Comparison of ENCODE assay signal across 12 cellular contexts in the genomic region with DNA sequence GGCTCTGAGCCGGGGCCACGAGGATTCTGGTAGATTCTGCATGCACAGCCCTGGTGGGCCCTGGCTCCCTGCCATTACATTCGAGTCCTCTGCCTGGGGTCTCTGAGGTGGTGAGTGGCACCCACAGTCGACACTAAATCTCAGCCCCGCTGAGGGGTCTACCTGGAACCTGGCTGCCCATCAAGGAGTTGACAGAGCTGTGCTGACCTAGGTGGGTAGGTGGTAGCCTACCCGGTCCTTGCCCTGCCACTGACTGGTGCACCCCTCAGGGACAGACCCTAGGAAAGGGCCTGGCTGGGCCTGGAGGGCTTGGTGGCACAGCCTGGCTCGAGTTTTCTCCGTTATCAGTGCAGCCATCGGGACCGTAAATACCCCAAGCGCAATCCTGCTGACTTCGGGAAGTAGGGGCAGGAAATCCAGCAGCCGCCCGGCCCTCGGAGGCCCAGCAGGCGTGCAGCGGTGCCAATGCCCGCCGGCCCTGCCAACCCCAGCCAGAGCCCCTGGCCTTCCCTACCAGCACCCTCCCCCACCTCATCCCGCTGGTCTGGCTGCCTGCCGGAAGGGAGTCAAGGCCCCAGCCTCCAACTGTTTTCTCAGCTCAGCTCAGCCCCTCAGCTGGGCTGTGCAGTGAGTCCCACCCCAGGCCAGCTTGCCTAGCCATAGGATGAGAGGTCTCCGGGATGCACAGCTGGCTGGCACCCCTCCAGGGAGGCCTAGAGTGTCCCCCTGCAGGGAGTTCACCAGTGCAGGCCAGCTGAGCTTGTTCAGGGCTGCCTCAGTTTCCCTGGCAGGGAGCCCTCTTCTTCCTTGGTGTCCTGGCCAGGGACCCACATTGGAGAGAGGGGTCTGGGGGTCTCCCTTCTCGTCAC.
A peak's percentile ranks its signal among the peaks of the same experiment; 100 is the strongest.
DNase-seq lines count a peak whose midpoint lies in the region; ATAC-seq and TF ChIP-seq lines count a peak whose summit lies in the region.
"Had no signal": no experiment of that assay in that cellular context is flagged by ENCODE, and none has a peak within 500 bp of the region (broad histone marks: within the 10 kb centered on the region; RNA-seq: fewer than 3 reads in every experiment).

No MANE protein-coding gene starts in this region.

- POLR2A ChIA-PET in WTC11 (lab: Charles Lee): no interaction called here

- intact Hi-C loops in CD14-positive monocyte (cut with micrococcal nuclease): no loop called here
- intact Hi-C loops in cardiac septum (cut with DNase I): loop anchor here (5.0 kb wide), 1 partner anchor 102 kb away; no protein-coding TSS in a partner anchor

- H3K27me3 Mint-ChIP-seq in CD14-positive monocyte (ENCODE audit: low read depth in 3 of 3) (peaks cover 3 to 19% (median 5%) of the 10 kb centered on the region in 3 donors), WTC11 (ENCODE audit: low read depth) (peaks cover 28% of the 10 kb centered on the region), progenitor cell of endocrine pancreas (no peaks in the 10 kb centered on the region)

- peak; percentile 36 for DNase-seq in CD14-positive monocyte (ENCODE audit: low spot score)
- DNase-seq in WTC11 (ENCODE audit: low spot score): peak; percentile 7
- peak; percentile 75 for DNase-seq in cardiac septum (ENCODE audit: low spot score)
- peak; percentile 8 for DNase-seq in progenitor cell of endocrine pancreas (ENCODE audit: low spot score, unreplicated experiment)
- no peak for DNase-seq in effector CD8-positive, alpha-beta T cell (lab: John Stamatoyannopoulos, UW)
- no peak for DNase-seq in DMS79 (lab: John Stamatoyannopoulos, UW)
- DNase-seq in cortex of kidney (lab: John Stamatoyannopoulos, UW): no peak
- DNase-seq: foreskin fibroblast, NCI-H69 had no signal

- H3K36me3 Mint-ChIP-seq in CD14-positive monocyte: peaks cover 45 to 47% of the 10 kb centered on the region in 2 donors
- no peaks in the 10 kb centered on the region for H3K36me3 Mint-ChIP-seq in WTC11
- H3K36me3 Mint-ChIP-seq in progenitor cell of endocrine pancreas (ENCODE audit: insufficient read depth): peaks cover 3% of the 10 kb centered on the region

- CTCF ChIA-PET in WTC11 (lab: Charles Lee): no interaction called here

- H3K4me3 Mint-ChIP-seq in CD14-positive monocyte (peak overlapping the region in 1 of 2 donors; percentile 11), WTC11 (no peak overlapping the region), progenitor cell of endocrine pancreas (ENCODE audit: low read depth) (no peak overlapping the region)
- H3K4me3 Mint-ChIP-seq: naive thymus-derived CD4-positive, alpha-beta T cell; T-helper 2 cell treated with Interferon-gamma antibody and Interleukin-4, amounts not matched to agents 5 μg/mL and 100 μg/mL, for 36 hours had no signal

- H3K4me1 Mint-ChIP-seq in CD14-positive monocyte: peaks cover 54% of the 10 kb centered on the region
- H3K4me1 Mint-ChIP-seq in WTC11: peaks cover 17% of the 10 kb centered on the region
- peaks cover 21% of the 10 kb centered on the region for H3K4me1 Mint-ChIP-seq in progenitor cell of endocrine pancreas (ENCODE audit: low read depth)

- ATAC-seq in WTC11: no peak
- ATAC-seq in HG02970 (IDR thresholded peaks at IDR 0.05; ENCODE audit: low FRiP score, unreplicated experiment): no peak
- ATAC-seq: naive thymus-derived CD4-positive, alpha-beta T cell had no signal

- peaks cover 0 to 2% (median 0%) of the 10 kb centered on the region in 7 donors for H3K9me3 Mint-ChIP-seq in CD14-positive monocyte
- no peaks in the 10 kb centered on the region for H3K9me3 Mint-ChIP-seq in WTC11
- H3K9me3 Mint-ChIP-seq in progenitor cell of endocrine pancreas (ENCODE audit: low read depth): peaks cover 10% of the 10 kb centered on the region
- H3K9me3 Mint-ChIP-seq: T-helper 2 cell treated with Interferon-gamma antibody and Interleukin-4, amounts not matched to agents 5 μg/mL and 100 μg/mL, for 36 hours had no signal

- TF ChIP-seq CTCF in CD14-positive monocyte (IDR thresholded peaks at IDR 0.05): no peak
- TF ChIP-seq CTCF in WTC11 (IDR thresholded peaks at IDR 0.05): no peak
- TF ChIP-seq CTCF in progenitor cell of endocrine pancreas (IDR thresholded peaks at IDR 0.05; ENCODE audit: unreplicated experiment): no peak

- peak overlapping the region in 1 of 7 donors; percentile 77 for H3K27ac Mint-ChIP-seq in CD14-positive monocyte
- H3K27ac Mint-ChIP-seq in WTC11: no peak overlapping the region
- no peak overlapping the region for H3K27ac Mint-ChIP-seq in progenitor cell of endocrine pancreas
- H3K27ac Mint-ChIP-seq: T-helper 2 cell treated with Interferon-gamma antibody and Interleukin-4, amounts not matched to agents 5 μg/mL and 100 μg/mL, for 36 hours had no signal

TF ChIP-seq in WTC11, 78 proteins besides CTCF, POLR2A, EP300 and RAD21:
- TF ChIP-seq MLX (CRISPR knock-in tag; IDR thresholded peaks at IDR 0.05): no peak
- TF ChIP-seq MYBL2 (CRISPR knock-in tag; IDR thresholded peaks at IDR 0.05): no peak
- TF ChIP-seq SP1 (CRISPR knock-in tag; conservative IDR thresholded peaks at IDR 0.05): no peak
- no peak for TF ChIP-seq CREB1 (CRISPR knock-in tag; IDR thresholded peaks at IDR 0.05)
- TF ChIP-seq NFYB (CRISPR knock-in tag; conservative IDR thresholded peaks at IDR 0.05; ENCODE audit: low read depth): no peak
- no peak for TF ChIP-seq E2F4 (CRISPR knock-in tag; IDR thresholded peaks at IDR 0.05; ENCODE audit: borderline replicate concordance, low read depth)
- TF ChIP-seq, protein P1, sequence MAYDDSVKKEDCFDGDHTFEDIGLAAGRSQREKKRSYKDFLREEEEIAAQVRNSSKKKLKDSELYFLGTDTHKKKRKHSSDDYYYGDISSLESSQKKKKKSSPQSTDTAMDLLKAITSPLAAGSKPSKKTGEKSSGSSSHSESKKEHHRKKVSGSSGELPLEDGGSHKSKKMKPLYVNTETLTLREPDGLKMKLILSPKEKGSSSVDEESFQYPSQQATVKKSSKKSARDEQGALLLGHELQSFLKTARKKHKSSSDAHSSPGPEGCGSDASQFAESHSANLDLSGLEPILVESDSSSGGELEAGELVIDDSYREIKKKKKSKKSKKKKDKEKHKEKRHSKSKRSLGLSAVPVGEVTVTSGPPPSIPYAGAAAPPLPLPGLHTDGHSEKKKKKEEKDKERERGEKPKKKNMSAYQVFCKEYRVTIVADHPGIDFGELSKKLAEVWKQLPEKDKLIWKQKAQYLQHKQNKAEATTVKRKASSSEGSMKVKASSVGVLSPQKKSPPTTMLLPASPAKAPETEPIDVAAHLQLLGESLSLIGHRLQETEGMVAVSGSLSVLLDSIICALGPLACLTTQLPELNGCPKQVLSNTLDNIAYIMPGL (CRISPR knock-in tag; IDR thresholded peaks at IDR 0.05): no peak
- TF ChIP-seq ZMAT4 (CRISPR knock-in tag; IDR thresholded peaks at IDR 0.05): no peak
- no peak for TF ChIP-seq ZNF232 (CRISPR knock-in tag; IDR thresholded peaks at IDR 0.05)
- no peak for TF ChIP-seq MXD4 (CRISPR knock-in tag; IDR thresholded peaks at IDR 0.05; ENCODE audit: borderline replicate concordance)
- TF ChIP-seq JAZF1 (CRISPR knock-in tag; IDR thresholded peaks at IDR 0.05): no peak

Comparison
In these comparisons a context has a peak if more than half of its experiments do, and no peak if none do; other contexts are left out.
1. DNase-seq: peak in CD14-positive monocyte (single experiment), WTC11 (single experiment), cardiac septum (single experiment) and progenitor cell of endocrine pancreas (single experiment); none in effector CD8-positive, alpha-beta T cell (single experiment), DMS79 (single experiment) and cortex of kidney (single experiment).